Comparison of ENCODE assay signal across 8 cellular contexts in the genomic region with DNA sequence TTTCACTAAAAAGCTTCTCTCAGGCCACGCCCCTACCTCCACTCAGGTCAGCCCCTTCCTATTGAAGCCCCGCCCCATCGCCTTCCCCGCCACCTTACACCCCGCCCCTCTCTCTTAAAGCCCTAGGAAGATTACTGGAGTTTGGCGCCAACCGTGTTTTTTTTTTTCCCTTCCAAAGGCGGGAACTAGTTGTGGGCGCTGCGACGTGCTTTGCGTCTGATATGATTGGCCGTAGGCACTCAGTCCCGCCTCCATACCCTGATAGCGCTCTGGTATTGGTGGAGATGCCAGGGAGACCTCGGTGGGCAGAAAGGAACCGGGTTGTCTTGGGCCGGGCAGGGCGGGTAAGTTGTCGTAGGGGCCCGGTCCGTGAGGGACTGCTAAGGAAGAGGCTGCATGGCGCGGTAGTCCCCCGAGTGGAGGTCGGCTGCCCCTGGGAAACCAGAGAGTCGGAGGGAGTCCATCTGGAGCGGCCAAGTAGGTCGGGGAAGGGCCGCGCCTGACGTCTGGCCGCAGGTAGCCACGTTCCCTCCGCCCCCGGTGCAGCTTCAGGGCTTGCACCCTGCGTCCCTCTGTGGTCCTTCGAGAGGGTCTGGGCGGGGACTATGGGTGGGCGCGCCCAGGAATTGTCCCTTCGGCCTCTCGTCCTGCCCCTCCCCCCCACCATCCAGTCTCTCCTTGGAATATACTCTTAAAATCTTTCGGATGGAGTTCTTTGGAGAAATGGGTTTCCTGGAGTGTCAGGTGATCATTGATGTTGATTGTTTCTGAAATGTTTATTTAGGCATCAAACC. TPM values are rescaled to one million over a fixed set of nuclear protein-coding genes. Genes with fewer than 3 reads are reported as not detected.
A peak's percentile ranks its signal among the peaks of the same experiment; 100 is the strongest.
DNase-seq lines count a peak whose midpoint lies in the region; ATAC-seq and TF ChIP-seq lines count a peak whose summit lies in the region.

TSS of gene CASP8AP2 (plus strand) at position 290 of the 794 bp plus-strand sequence.

- ATAC-seq in CD8-positive, alpha-beta T cell, result peak; percentile 94
- peak; percentile 98 for ATAC-seq in GM19467 (IDR thresholded peaks at IDR 0.05; ENCODE audit: unreplicated experiment)

- H3K27ac ChIP-seq in CD8-positive, alpha-beta T cell (ENCODE audit: low read depth, low read length), result peak within 1 kb of the TSS; percentile 71

- H3K36me3 ChIP-seq in CD8-positive, alpha-beta T cell (ENCODE audit: insufficient read depth, low read length), result no peaks in the 10 kb centered on the region

- DNase-seq in CD8-positive, alpha-beta T cell, result peak; percentile 88 to 96 (median 92)
- peak; percentile 90 for DNase-seq in HS-27A (ENCODE audit: low read depth)
- peak; percentile 80 for DNase-seq in NK-92 (lab: John Stamatoyannopoulos, UW; ENCODE audit: unreplicated experiment)
- DNase-seq in activated CD8-positive, alpha-beta memory T cell treated with anti-CD3 and anti-CD28 coated beads for 1 hour (ENCODE audit: extremely low read depth in 1 of 2, low read depth in 1 of 2), result peak; percentile 84 to 93
- DNase-seq in effector CD8-positive, alpha-beta T cell (lab: John Stamatoyannopoulos, UW), result peak; percentile 90
- peak; percentile 97 for DNase-seq in medulla oblongata (ENCODE audit: extremely low spot score)
- peak; percentile 88 for DNase-seq in stimulated activated CD8-positive, alpha-beta memory T cell treated with anti-CD3 and anti-CD28 coated beads, Interleukin-12 subunit alpha, Interleukin-12 subunit beta, amount 100 ng/mL, for 1 hour (ENCODE audit: low read depth)

- H3K9me3 ChIP-seq in CD8-positive, alpha-beta T cell (ENCODE audit: low read length), result no peaks in the 10 kb centered on the region

- peaks cover 38% of the 10 kb centered on the region for H3K36me3 Mint-ChIP-seq in CD8-positive, alpha-beta T cell

- no peaks in the 10 kb centered on the region for H3K9me3 Mint-ChIP-seq in CD8-positive, alpha-beta T cell

- H3K4me1 ChIP-seq in CD8-positive, alpha-beta T cell (ENCODE audit: insufficient read depth, low read length), result peaks cover 14% of the 10 kb centered on the region

- H3K27ac Mint-ChIP-seq in CD8-positive, alpha-beta T cell, result peak within 1 kb of the TSS; percentile 97

- peak within 1 kb of the TSS; percentile 82 for H3K4me3 ChIP-seq in CD8-positive, alpha-beta T cell (ENCODE audit: low read depth, low read length)

- no peak for TF ChIP-seq CTCF in CD8-positive, alpha-beta T cell (IDR thresholded peaks at IDR 0.05)

- no peaks in the 10 kb centered on the region for H3K27me3 ChIP-seq in CD8-positive, alpha-beta T cell (ENCODE audit: insufficient read depth, low read length)

- peak within 1 kb of the TSS; percentile 99 for H3K4me3 Mint-ChIP-seq in CD8-positive, alpha-beta T cell

- POLR2A ChIA-PET in CD8-positive, alpha-beta T cell (lab: Charles Lee), result interaction anchor here (0.8 to 4.1 kb wide), 11 partner anchors 10 to 757 kb away, joined by 3 to 55 read pairs (median 4); partner anchors contain the start of genes BACH2, LYRM2, MAP3K7 and MDN1

- CTCF ChIA-PET in CD8-positive, alpha-beta T cell (lab: Charles Lee), result interaction anchor here (1.2 to 1.7 kb wide), 2 partner anchors 10 to 111 kb away, joined by 3 to 19 read pairs; partner anchors contain the start of gene MDN1

- intact Hi-C loops in CD8-positive, alpha-beta T cell (cut with DNase I, micrococcal nuclease), result loop anchor here (1.0 to 10.0 kb wide), 13 partner anchors 10 to 867 kb away; partner anchors contain the start of genes BACH2 (in 2 of the 2), MAP3K7 (in 2 of the 2), MDN1 (in 2 of the 2) and PNRC1 (in 2 of the 2)

- no peaks in the 10 kb centered on the region for H3K27me3 Mint-ChIP-seq in CD8-positive, alpha-beta T cell (ENCODE audit: low read depth)

- peaks cover 35% of the 10 kb centered on the region for H3K4me1 Mint-ChIP-seq in CD8-positive, alpha-beta T cell (ENCODE audit: low read depth)

RNA-seq across cellular contexts. Expression of gene CASP8AP2, which starts in this region (rescaled TPM):
- total RNA-seq in CD8-positive, alpha-beta T cell, result 10 to 100 TPM; 13.1 to 14.8 TPM

Comparison
In these comparisons a context has a peak if more than half of its experiments do, and no peak if none do; other contexts are left out.
1. Peak in every context shown above with its lines: DNase-seq, ATAC-seq, H3K4me3 ChIP-seq and H3K27ac ChIP-seq.